9 cellular contexts compared by ENCODE assay signal in the genomic region with DNA sequence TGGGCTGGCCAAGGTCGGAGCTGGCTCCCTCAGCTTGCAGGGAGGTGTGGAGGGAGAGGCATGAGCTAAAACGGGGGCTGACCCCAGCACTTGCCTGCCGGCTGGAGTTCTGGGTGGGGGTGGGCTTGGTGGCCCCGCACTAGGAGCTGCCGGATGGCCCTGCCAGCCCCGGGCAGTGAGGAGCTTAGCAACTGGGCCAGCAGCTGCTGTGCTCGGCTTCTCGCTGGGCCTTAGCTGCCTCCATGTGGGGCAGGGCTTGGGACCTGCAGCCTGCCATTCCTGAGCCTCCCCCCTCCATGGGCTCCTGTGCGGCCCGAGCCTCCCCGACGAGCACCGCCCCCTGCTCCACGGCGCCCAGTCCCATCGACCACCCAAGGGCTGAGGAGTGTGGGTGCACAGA. TPM values are rescaled to one million over a fixed set of nuclear protein-coding genes. Genes with fewer than 3 reads are reported as not detected.
"Had no signal": no experiment of that assay in that cellular context is flagged by ENCODE, and none has a peak within 500 bp of the region (broad histone marks: within the 10 kb centered on the region; RNA-seq: fewer than 3 reads in every experiment).

No MANE protein-coding gene starts in this region.

RNA-seq across cellular contexts. Expression of gene ALDH3B1, which starts 46.9 kb away (rescaled TPM):
- total RNA-seq: activated CD4-positive, alpha-beta memory T cell treated with anti-CD3 and anti-CD28 coated beads for 36 hours; activated CD4-positive, alpha-beta memory T cell treated with anti-CD3 and anti-CD28 coated beads, Interleukin-2, amount 10 ng/mL, durations not matched to agents 7 days and 5 days; activated CD4-positive, alpha-beta T cell treated with anti-CD3 and anti-CD28 coated beads for 36 hours; activated CD4-positive, alpha-beta T cell treated with anti-CD3 and anti-CD28 coated beads, Interleukin-2, amount 10 ng/mL, durations not matched to agents 24 days and 14 days; activated CD8-positive, alpha-beta memory T cell treated with anti-CD3 and anti-CD28 coated beads for 36 hours; activated CD8-positive, alpha-beta memory T cell treated with anti-CD3 and anti-CD28 coated beads, Interleukin-2, amount 10 ng/mL, durations not matched to agents 7 days and 5 days; activated CD8-positive, alpha-beta T cell treated with anti-CD3 and anti-CD28 coated beads, Interleukin-2, amount 10 ng/mL, durations not matched to agents 7 days and 5 days; T-helper 1 cell treated with Interleukin-12 subunit alpha and Interleukin-12 subunit beta and Interleukin-4 antibody, amounts not matched to agents 30 ng/mL and 1 ng/mL, for 36 hours; T-helper 2 cell treated with Interferon-gamma antibody and Interleukin-4, amounts not matched to agents 100 ng/mL and 5 ng/mL, for 36 hours had no signal
